ENCODE assay signal across 28 cellular contexts in genomic region chr2:146444085-146444484, GRCh38.
"Had no signal": no experiment of that assay in that cellular context is flagged by ENCODE, and none has a peak within 500 bp of the region (broad histone marks: within the 10 kb centered on the region; RNA-seq: fewer than 3 reads in every experiment).

No MANE protein-coding gene starts in this region.

- H3K4me1 ChIP-seq: colonic mucosa, esophagus muscularis mucosa, esophagus squamous epithelium, foreskin keratinocyte, gastrocnemius medialis, gastroesophageal sphincter, heart left ventricle, heart right ventricle had no signal

- H3K27ac ChIP-seq: colonic mucosa, coronary artery, dorsolateral prefrontal cortex, epithelial cell of prostate, esophagus muscularis mucosa, esophagus squamous epithelium, foreskin keratinocyte, gastrocnemius medialis, gastroesophageal sphincter, heart left ventricle, heart right ventricle had no signal

- ATAC-seq: effector memory CD8-positive, alpha-beta T cell; esophagus mucosa; foreskin keratinocyte; gastrocnemius medialis; gastroesophageal sphincter; heart left ventricle; heart right ventricle had no signal

- H3K9me3 ChIP-seq: colonic mucosa, esophagus muscularis mucosa, esophagus squamous epithelium, gastrocnemius medialis, gastroesophageal sphincter, heart left ventricle had no signal

- H3K27me3 ChIP-seq: colonic mucosa, dorsolateral prefrontal cortex, esophagus muscularis mucosa, esophagus squamous epithelium, foreskin keratinocyte, gastrocnemius medialis, gastroesophageal sphincter, heart left ventricle, heart right ventricle had no signal

- DNase-seq: colonic mucosa; cortex of kidney; dermis blood vessel endothelial cell; dorsolateral prefrontal cortex; effector CD4-positive, alpha-beta T cell; effector CD8-positive, alpha-beta T cell; effector memory CD4-positive, alpha-beta T cell; effector memory CD8-positive, alpha-beta T cell; endodermal cell; erythroblast; esophagus squamous epithelium; foreskin fibroblast; foreskin keratinocyte; foreskin melanocyte; gastrocnemius medialis; glutamatergic neuron; head of caudate nucleus; heart left ventricle; heart right ventricle had no signal

- H3K36me3 ChIP-seq: colonic mucosa, esophagus muscularis mucosa, esophagus squamous epithelium, gastrocnemius medialis, gastroesophageal sphincter, heart left ventricle, heart right ventricle had no signal

- H3K4me3 ChIP-seq: colonic mucosa, coronary artery, dorsolateral prefrontal cortex, esophagus muscularis mucosa, esophagus squamous epithelium, gastrocnemius medialis, gastroesophageal sphincter, heart left ventricle, heart right ventricle had no signal

- FAIRE-seq: colon, endometrium, endothelial cell of umbilical vein, frontal cortex had no signal
